In the genomic region with DNA sequence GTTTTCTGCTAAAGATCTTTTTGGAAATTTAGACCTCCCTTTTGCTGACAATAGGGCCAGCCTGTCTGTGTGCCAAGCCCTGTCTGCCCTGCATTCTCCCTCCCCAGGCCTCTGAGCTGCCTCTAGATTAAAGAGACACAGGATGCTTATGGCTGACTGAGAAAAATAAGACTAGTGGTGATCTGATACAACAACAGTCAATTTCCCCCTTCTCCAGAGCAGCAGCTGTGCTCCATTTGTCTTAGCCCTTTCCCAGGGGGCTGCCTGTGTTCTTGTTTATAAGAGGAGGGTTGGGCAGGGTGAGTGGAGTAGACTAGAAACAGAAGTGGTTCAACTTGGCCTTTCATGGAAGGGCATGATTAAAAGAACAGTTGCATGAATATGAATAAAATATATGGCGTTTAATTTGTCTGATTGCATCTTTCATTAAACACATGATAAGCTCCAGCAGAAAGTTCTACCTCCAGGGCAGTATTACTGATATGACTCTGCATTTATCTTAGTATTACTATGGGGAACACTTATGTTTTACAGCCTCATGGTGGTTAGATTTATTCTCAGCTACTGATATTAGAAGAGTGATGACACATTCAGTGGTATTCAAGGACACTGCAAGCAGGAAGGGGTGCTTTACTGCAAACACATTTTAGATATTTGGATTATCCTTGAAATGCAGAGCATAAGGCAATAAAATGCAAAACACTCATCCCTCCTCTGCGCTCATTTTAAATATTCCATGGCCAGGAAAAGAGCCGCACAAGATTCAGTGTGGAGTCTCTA, we compare ENCODE assay signal across 11 cellular contexts.
DNase-seq lines count a peak whose midpoint lies in the region; ATAC-seq and TF ChIP-seq lines count a peak whose summit lies in the region.
"Had no signal": no experiment of that assay in that cellular context is flagged by ENCODE, and none has a peak within 500 bp of the region (broad histone marks: within the 10 kb centered on the region; RNA-seq: fewer than 3 reads in every experiment).

No MANE protein-coding gene starts in this region.

- no peaks in the 10 kb centered on the region for H4K20me1 ChIP-seq in GM23338 (replicated peaks; ENCODE audit: insufficient read depth)

- no peaks in the 10 kb centered on the region for H3K36me3 ChIP-seq in A673 (ENCODE audit: insufficient read depth, low read length, poor library complexity, severe bottlenecking)
- H3K36me3 ChIP-seq in GM23338 (ENCODE audit: insufficient read depth): no peaks in the 10 kb centered on the region

- no peaks in the 10 kb centered on the region for H3K9me3 Mint-ChIP-seq in GM23338
- no peaks in the 10 kb centered on the region for H3K9me3 Mint-ChIP-seq in activated T-cell treated with anti-CD3 and anti-CD28 coated beads, Interleukin-2, amount 50 U/mL, for 4 hours

- H3K4me1 ChIP-seq in A673 (ENCODE audit: insufficient read depth, low read length, poor library complexity, severe bottlenecking) (peaks cover 14% of the 10 kb centered on the region), GM23338 (ENCODE audit: insufficient read depth) (no peaks in the 10 kb centered on the region)
- H3K4me1 ChIP-seq: parathyroid adenoma had no signal

- DNase-seq in A673 (ENCODE audit: low spot score) (peak; percentile 74), GM23338 (ENCODE audit: low spot score) (peak; percentile 69), NCI-H510A treated with DMSO at 0.1 percent for 48 hours (lab: John Stamatoyannopoulos, UW) (peak; percentile 9), fibroblast of mammary gland (ENCODE audit: low read depth) (peak; percentile 49), COLO668 (lab: John Stamatoyannopoulos, UW; ENCODE audit: unreplicated experiment) (no peak), NCI-H2107 treated with DMSO at 0.1 percent for 48 hours (lab: John Stamatoyannopoulos, UW; ENCODE audit: unreplicated experiment) (no peak)
- no peak for DNase-seq in activated T-cell treated with anti-CD3 and anti-CD28 coated beads, Interleukin-2, amount 50 U/mL, for 4 hours
- DNase-seq: activated effector memory CD4-positive, alpha-beta T cell treated with anti-CD3 and anti-CD28 coated beads, Interleukin-2, amount 50 U/mL, for 16 hours; effector memory CD4-positive, alpha-beta T cell had no signal

- intact Hi-C loops in A673 (cut with micrococcal nuclease; ENCODE audit: unreplicated experiment): no loop called here

- peaks cover 7% of the 10 kb centered on the region; the same call in 2 of the 3 replicates for H3K4me1 Mint-ChIP-seq in GM23338
- no peaks in the 10 kb centered on the region for H3K4me1 Mint-ChIP-seq in activated T-cell treated with anti-CD3 and anti-CD28 coated beads, Interleukin-2, amount 50 U/mL, for 4 hours (ENCODE audit: low read depth)

- no peaks in the 10 kb centered on the region for H3K9me3 ChIP-seq in A673 (ENCODE audit: low read depth, low read length, poor library complexity, severe bottlenecking)

- no peak overlapping the region for H3K27ac Mint-ChIP-seq in GM23338

- H3K4me3 Mint-ChIP-seq in GM23338: no peak overlapping the region
- H3K4me3 Mint-ChIP-seq in activated T-cell treated with anti-CD3 and anti-CD28 coated beads, Interleukin-2, amount 50 U/mL, for 4 hours: no peak overlapping the region

- H3K36me3 Mint-ChIP-seq in GM23338 (ENCODE audit: low read depth): no peaks in the 10 kb centered on the region
- H3K36me3 Mint-ChIP-seq in activated T-cell treated with anti-CD3 and anti-CD28 coated beads, Interleukin-2, amount 50 U/mL, for 4 hours (ENCODE audit: insufficient read depth): no peaks in the 10 kb centered on the region

- peak; percentile 42 for TF ChIP-seq CTCF in A673 (conservative IDR thresholded peaks at IDR 0.05; ENCODE audit: low read depth, low read length)
- TF ChIP-seq CTCF in GM23338 (conservative IDR thresholded peaks at IDR 0.05; ENCODE audit: low read depth in 2 of 2): peak in 1 of 2 experiments; percentile 25; a peak in 1 of 4 replicates
- peak; percentile 2 for TF ChIP-seq CTCF in fibroblast of mammary gland (conservative IDR thresholded peaks at IDR 0.05; ENCODE audit: control insufficient read depth, insufficient read depth, low read depth, low read length)

- POLR2A ChIA-PET in A673 (lab: Charles Lee; ENCODE audit: low non-redundant PET): no interaction called here

- CTCF ChIA-PET in A673 (lab: Charles Lee): no interaction called here

- ATAC-seq in GM23338: peak; percentile 98
- ATAC-seq in HG03521 (IDR thresholded peaks at IDR 0.05; ENCODE audit: unreplicated experiment): no peak
- no peak for ATAC-seq in activated T-cell treated with anti-CD3 and anti-CD28 coated beads, Interleukin-2, amount 50 U/mL, for 4 hours

- no TSS peak for BruUV-seq in A673 (replicated peaks; lab: Mats Ljungman, UMichigan)

- no peaks in the 10 kb centered on the region for H3K79me2 ChIP-seq in GM23338 (replicated peaks; ENCODE audit: insufficient read depth)
- H3K79me2 ChIP-seq: parathyroid adenoma had no signal

- H3K4me3 ChIP-seq in A673 (ENCODE audit: low read depth, low read length, poor library complexity, severe bottlenecking): no peak overlapping the region
- H3K4me3 ChIP-seq in GM23338: no peak overlapping the region
- H3K4me3 ChIP-seq in fibroblast of mammary gland (ENCODE audit: control insufficient read depth, low read depth, low read length): no peak overlapping the region

- H3F3A ChIP-seq in GM23338 (replicated peaks; ENCODE audit: low read depth): no peaks in the 10 kb centered on the region

- H3K27me3 ChIP-seq in A673 (replicated peaks; ENCODE audit: insufficient read depth, low read depth, low read length, poor library complexity) (no peaks in the 10 kb centered on the region), GM23338 (ENCODE audit: insufficient read depth) (no peaks in the 10 kb centered on the region)

- no peak overlapping the region for H3K27ac ChIP-seq in A673 (ENCODE audit: low read depth, low read length, poor library complexity, severe bottlenecking)
- no peak overlapping the region for H3K27ac ChIP-seq in GM23338 (ENCODE audit: low read depth)
- H3K27ac ChIP-seq: parathyroid adenoma had no signal

- peak overlapping the region; percentile 67 for H2AFZ ChIP-seq in GM23338
- H2AFZ ChIP-seq: parathyroid adenoma had no signal

- H3K4me2 ChIP-seq in GM23338: no peak overlapping the region

- H3K27me3 Mint-ChIP-seq in GM23338 (ENCODE audit: insufficient read depth, low read depth, poor library complexity): no peaks in the 10 kb centered on the region
- no peaks in the 10 kb centered on the region for H3K27me3 Mint-ChIP-seq in activated T-cell treated with anti-CD3 and anti-CD28 coated beads, Interleukin-2, amount 50 U/mL, for 4 hours (ENCODE audit: low read depth)

- no peaks in the 10 kb centered on the region for H3K9me2 ChIP-seq in GM23338 (ENCODE audit: insufficient read depth)

TF ChIP-seq in GM23338, 12 proteins besides CTCF, POLR2A, EP300 and RAD21 (continues in another document):
- TF ChIP-seq JUNB (IDR thresholded peaks at IDR 0.05; ENCODE audit: unreplicated experiment) (no peak), EZH2 (IDR thresholded peaks at IDR 0.05; ENCODE audit: low read depth, unreplicated experiment) (no peak), ZNF331 (CRISPR knock-in tag; IDR thresholded peaks at IDR 0.05; ENCODE audit: low read depth) (no peak), STAT1 (IDR thresholded peaks at IDR 0.05; ENCODE audit: unreplicated experiment) (no peak), NANOG (IDR thresholded peaks at IDR 0.05; ENCODE audit: borderline replicate concordance) (no peak), CREB1 (CRISPR knock-in tag; IDR thresholded peaks at IDR 0.05; ENCODE audit: low read depth) (no peak), EZH2phosphoT487 (IDR thresholded peaks at IDR 0.05; ENCODE audit: unreplicated experiment) (no peak), ZNF114 (CRISPR knock-in tag; IDR thresholded peaks at IDR 0.05) (no peak), POLR2AphosphoS5 (IDR thresholded peaks at IDR 0.05; ENCODE audit: low read depth) (no peak)
- TF ChIP-seq, protein P1, sequence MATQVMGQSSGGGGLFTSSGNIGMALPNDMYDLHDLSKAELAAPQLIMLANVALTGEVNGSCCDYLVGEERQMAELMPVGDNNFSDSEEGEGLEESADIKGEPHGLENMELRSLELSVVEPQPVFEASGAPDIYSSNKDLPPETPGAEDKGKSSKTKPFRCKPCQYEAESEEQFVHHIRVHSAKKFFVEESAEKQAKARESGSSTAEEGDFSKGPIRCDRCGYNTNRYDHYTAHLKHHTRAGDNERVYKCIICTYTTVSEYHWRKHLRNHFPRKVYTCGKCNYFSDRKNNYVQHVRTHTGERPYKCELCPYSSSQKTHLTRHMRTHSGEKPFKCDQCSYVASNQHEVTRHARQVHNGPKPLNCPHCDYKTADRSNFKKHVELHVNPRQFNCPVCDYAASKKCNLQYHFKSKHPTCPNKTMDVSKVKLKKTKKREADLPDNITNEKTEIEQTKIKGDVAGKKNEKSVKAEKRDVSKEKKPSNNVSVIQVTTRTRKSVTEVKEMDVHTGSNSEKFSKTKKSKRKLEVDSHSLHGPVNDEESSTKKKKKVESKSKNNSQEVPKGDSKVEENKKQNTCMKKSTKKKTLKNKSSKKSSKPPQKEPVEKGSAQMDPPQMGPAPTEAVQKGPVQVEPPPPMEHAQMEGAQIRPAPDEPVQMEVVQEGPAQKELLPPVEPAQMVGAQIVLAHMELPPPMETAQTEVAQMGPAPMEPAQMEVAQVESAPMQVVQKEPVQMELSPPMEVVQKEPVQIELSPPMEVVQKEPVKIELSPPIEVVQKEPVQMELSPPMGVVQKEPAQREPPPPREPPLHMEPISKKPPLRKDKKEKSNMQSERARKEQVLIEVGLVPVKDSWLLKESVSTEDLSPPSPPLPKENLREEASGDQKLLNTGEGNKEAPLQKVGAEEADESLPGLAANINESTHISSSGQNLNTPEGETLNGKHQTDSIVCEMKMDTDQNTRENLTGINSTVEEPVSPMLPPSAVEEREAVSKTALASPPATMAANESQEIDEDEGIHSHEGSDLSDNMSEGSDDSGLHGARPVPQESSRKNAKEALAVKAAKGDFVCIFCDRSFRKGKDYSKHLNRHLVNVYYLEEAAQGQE (IDR thresholded peaks at IDR 0.05; ENCODE audit: unreplicated experiment): no peak
- TF ChIP-seq, protein P2, sequence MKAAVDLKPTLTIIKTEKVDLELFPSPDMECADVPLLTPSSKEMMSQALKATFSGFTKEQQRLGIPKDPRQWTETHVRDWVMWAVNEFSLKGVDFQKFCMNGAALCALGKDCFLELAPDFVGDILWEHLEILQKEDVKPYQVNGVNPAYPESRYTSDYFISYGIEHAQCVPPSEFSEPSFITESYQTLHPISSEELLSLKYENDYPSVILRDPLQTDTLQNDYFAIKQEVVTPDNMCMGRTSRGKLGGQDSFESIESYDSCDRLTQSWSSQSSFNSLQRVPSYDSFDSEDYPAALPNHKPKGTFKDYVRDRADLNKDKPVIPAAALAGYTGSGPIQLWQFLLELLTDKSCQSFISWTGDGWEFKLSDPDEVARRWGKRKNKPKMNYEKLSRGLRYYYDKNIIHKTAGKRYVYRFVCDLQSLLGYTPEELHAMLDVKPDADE (IDR thresholded peaks at IDR 0.05): no peak

Comparison
In these comparisons a context has a peak if more than half of its experiments do, and no peak if none do; other contexts are left out.
1. DNase-seq: peak in A673 (single experiment), GM23338 (single experiment), NCI-H510A treated with DMSO at 0.1 percent for 48 hours (single experiment) and fibroblast of mammary gland (single experiment); none in COLO668 (single experiment), NCI-H2107 treated with DMSO at 0.1 percent for 48 hours (single experiment) and activated T-cell treated with anti-CD3 and anti-CD28 coated beads, Interleukin-2, amount 50 U/mL, for 4 hours (single experiment).